Comparison of ENCODE assay signal across 12 cellular contexts in genomic region chr15:50066202-50066601, GRCh38. TPM values are rescaled to one million over a fixed set of nuclear protein-coding genes. Genes with fewer than 3 reads are reported as not detected.
DNase-seq lines count a peak whose midpoint lies in the region; ATAC-seq and TF ChIP-seq lines count a peak whose summit lies in the region.
"Had no signal": no experiment of that assay in that cellular context is flagged by ENCODE, and none has a peak within 500 bp of the region (broad histone marks: within the 10 kb centered on the region; RNA-seq: fewer than 3 reads in every experiment).

No MANE protein-coding gene starts in this region.

- H3K4me3 ChIP-seq in lower lobe of right lung (no peak overlapping the region), MM.1S (ENCODE audit: low read length) (no peak overlapping the region)
- H3K4me3 ChIP-seq: hepatocyte had no signal

- intact Hi-C loops in lower lobe of right lung (cut with DNase I) (no loop called here), head of caudate nucleus (cut with DNase I) (loop anchor here (10.0 kb wide), 1 partner anchor 59 kb away; no protein-coding TSS in a partner anchor)

- H3K36me3 ChIP-seq in lower lobe of right lung (no peaks in the 10 kb centered on the region), MM.1S (replicated peaks; ENCODE audit: insufficient read depth, low read length) (no peaks in the 10 kb centered on the region)

- H2AFZ ChIP-seq in MM.1S (ENCODE audit: low read length) = no peak overlapping the region
- H2AFZ ChIP-seq: hepatocyte had no signal

- no peak overlapping the region for H3K4me3 Mint-ChIP-seq in activated T-cell treated with anti-CD3 and anti-CD28 coated beads, Interleukin-2, amount 50 U/mL, for 72 hours

- H3K27me3 Mint-ChIP-seq in activated T-cell treated with anti-CD3 and anti-CD28 coated beads, Interleukin-2, amount 50 U/mL, for 72 hours (ENCODE audit: low read depth) = peaks cover 32% of the 10 kb centered on the region

- no peak for TF ChIP-seq CTCF in lower lobe of right lung (IDR thresholded peaks at IDR 0.05)
- TF ChIP-seq CTCF in MM.1S (IDR thresholded peaks at IDR 0.05; ENCODE audit: low read length) = no peak

- H3F3A ChIP-seq in MM.1S (ENCODE audit: insufficient read depth, low read length) = no peaks in the 10 kb centered on the region

- H3K36me3 Mint-ChIP-seq in activated T-cell treated with anti-CD3 and anti-CD28 coated beads, Interleukin-2, amount 50 U/mL, for 72 hours (ENCODE audit: insufficient read depth in 2 of 2) = peaks cover 0 to 2% of the 10 kb centered on the region in 2 donors

- H3K9ac ChIP-seq in MM.1S (ENCODE audit: low read length) = no peak overlapping the region

- peak; percentile 63 for ATAC-seq in HG03354 (IDR thresholded peaks at IDR 0.05; ENCODE audit: poor library complexity, severe bottlenecking, unreplicated experiment)
- ATAC-seq in activated T-cell treated with anti-CD3 and anti-CD28 coated beads, Interleukin-2, amount 50 U/mL, for 72 hours (replicated peaks in 1 of 2) = peak; percentile 99 to 100
- peak; percentile 36 to 54 for ATAC-seq in lower lobe of right lung

- H3K4me2 ChIP-seq in MM.1S (ENCODE audit: low read depth, low read length) = no peak overlapping the region
- H3K4me2 ChIP-seq: hepatocyte had no signal

- no peaks in the 10 kb centered on the region for H3K79me2 ChIP-seq in MM.1S (ENCODE audit: low read length)
- H3K79me2 ChIP-seq: hepatocyte had no signal

- peak; percentile 44 for DNase-seq in ELR (ENCODE audit: low read depth)
- DNase-seq in activated T-cell treated with anti-CD3 and anti-CD28 coated beads, Interleukin-2, amount 50 U/mL, for 72 hours = peak; percentile 40 to 45
- no peak for DNase-seq in lower lobe of right lung
- no peak for DNase-seq in head of caudate nucleus
- no peak for DNase-seq in MM.1S
- no peak for DNase-seq in NCI-H1105 (lab: John Stamatoyannopoulos, UW)
- no peak for DNase-seq in nucleus accumbens (lab: John Stamatoyannopoulos, UW)
- DNase-seq: NCI-H2227 treated with DMSO at 0.1 percent for 48 hours, occipital lobe, T1000 had no signal

- peaks cover 23% of the 10 kb centered on the region for H3K4me1 Mint-ChIP-seq in activated T-cell treated with anti-CD3 and anti-CD28 coated beads, Interleukin-2, amount 50 U/mL, for 72 hours (ENCODE audit: low read depth)

- no peaks in the 10 kb centered on the region for H4K20me1 ChIP-seq in MM.1S (ENCODE audit: insufficient read depth, low read length)

- H3K27ac ChIP-seq in lower lobe of right lung (no peak overlapping the region), MM.1S (ENCODE audit: low read length) (no peak overlapping the region)

- H3K27me3 ChIP-seq in lower lobe of right lung (ENCODE audit: low read depth) = no peaks in the 10 kb centered on the region
- H3K27me3 ChIP-seq in MM.1S (replicated peaks; ENCODE audit: insufficient read depth, low read length) = no peaks in the 10 kb centered on the region
- H3K27me3 ChIP-seq: hepatocyte had no signal

- H3K9me3 ChIP-seq in lower lobe of right lung (no peaks in the 10 kb centered on the region), MM.1S (replicated peaks; ENCODE audit: insufficient read depth, low read length) (no peaks in the 10 kb centered on the region)

- no peak overlapping the region for H3K27ac Mint-ChIP-seq in activated T-cell treated with anti-CD3 and anti-CD28 coated beads, Interleukin-2, amount 50 U/mL, for 72 hours

- no peaks in the 10 kb centered on the region for H3K9me2 ChIP-seq in MM.1S (replicated peaks; ENCODE audit: insufficient read depth, low read length)

- H3K4me1 ChIP-seq in lower lobe of right lung = no peaks in the 10 kb centered on the region
- no peaks in the 10 kb centered on the region for H3K4me1 ChIP-seq in MM.1S (ENCODE audit: low read length)

- no peaks in the 10 kb centered on the region for H3K9me3 Mint-ChIP-seq in activated T-cell treated with anti-CD3 and anti-CD28 coated beads, Interleukin-2, amount 50 U/mL, for 72 hours

RNA-seq across cellular contexts. Expression of gene ATP8B4, which starts 52.8 kb away (rescaled TPM):
- total RNA-seq in activated T-cell treated with anti-CD3 and anti-CD28 coated beads, Interleukin-2, amount 50 U/mL, for 72 hours = 10 to 100 TPM; 14.0 to 21.3 TPM
- total RNA-seq in lower lobe of right lung = 9.0 TPM

Comparison
In these comparisons a context has a peak if more than half of its experiments do, and no peak if none do; other contexts are left out.
1. DNase-seq: peak in ELR (single experiment) and activated T-cell treated with anti-CD3 and anti-CD28 coated beads, Interleukin-2, amount 50 U/mL, for 72 hours (2 of 2); none in lower lobe of right lung (single experiment), head of caudate nucleus (0 of 42), MM.1S (single experiment), NCI-H1105 (single experiment) and nucleus accumbens (0 of 56).
2. ATAC-seq: peak in every context shown above with its lines; median percentile 100 in activated T-cell treated with anti-CD3 and anti-CD28 coated beads, Interleukin-2, amount 50 U/mL, for 72 hours; 63 in HG03354; 45 in lower lobe of right lung.